In the genomic region with DNA sequence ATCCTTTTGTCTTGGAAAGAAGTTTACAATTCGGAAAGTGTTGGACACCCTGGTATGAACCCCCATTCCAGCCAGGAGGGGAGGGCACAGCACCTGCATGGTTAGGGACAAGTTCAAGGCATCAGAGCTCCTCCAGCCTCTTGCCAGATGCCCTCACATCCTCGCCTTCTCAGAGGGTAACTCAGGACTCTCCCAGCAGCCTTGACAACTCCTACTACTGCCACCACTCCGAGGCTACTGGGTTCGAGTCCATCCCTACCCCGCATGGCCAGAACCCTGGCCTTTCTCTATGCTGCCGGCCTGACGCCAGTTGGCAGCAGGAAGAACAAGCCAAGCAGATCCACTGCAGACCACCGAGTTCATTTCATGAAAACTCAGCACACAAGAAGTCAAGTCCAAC, we compare ENCODE assay signal across 15 cellular contexts.
"Had no signal": no experiment of that assay in that cellular context is flagged by ENCODE, and none has a peak within 500 bp of the region (broad histone marks: within the 10 kb centered on the region; RNA-seq: fewer than 3 reads in every experiment).

No MANE protein-coding gene starts in this region.

- ATAC-seq: activated CD4-positive, alpha-beta T cell treated with anti-CD3 and anti-CD28 coated beads for 36 hours; activated CD8-positive, alpha-beta T cell treated with anti-CD3 and anti-CD28 coated beads, Interleukin-2, amount 10 ng/mL, durations not matched to agents 7 days and 5 days; activated naive CD4-positive, alpha-beta T cell treated with anti-CD3 and anti-CD28 coated beads, Interleukin-2, amount 50 U/mL, for 72 hours; lower lobe of right lung; natural killer cell; psoas muscle; sciatic nerve had no signal

- H3K27ac Mint-ChIP-seq: activated CD4-positive, alpha-beta T cell treated with anti-CD3 and anti-CD28 coated beads for 36 hours; activated CD8-positive, alpha-beta T cell treated with anti-CD3 and anti-CD28 coated beads, Interleukin-2, amount 10 ng/mL, durations not matched to agents 7 days and 5 days; natural killer cell had no signal

- H3K27me3 Mint-ChIP-seq: activated CD4-positive, alpha-beta T cell treated with anti-CD3 and anti-CD28 coated beads for 36 hours had no signal

- H3K27ac ChIP-seq: dorsolateral prefrontal cortex, lower lobe of right lung, psoas muscle, vagina, VCaP had no signal

- H3K4me3 ChIP-seq: dorsolateral prefrontal cortex, esophagus muscularis mucosa, lower lobe of right lung, psoas muscle, vagina had no signal

- DNase-seq: activated CD4-positive, alpha-beta T cell treated with anti-CD3 and anti-CD28 coated beads for 36 hours; activated CD8-positive, alpha-beta memory T cell treated with anti-CD3 and anti-CD28 coated beads, Interleukin-2, amount 50 U/mL, for 48 hours; activated CD8-positive, alpha-beta T cell treated with anti-CD3 and anti-CD28 coated beads, Interleukin-2, amount 10 ng/mL, durations not matched to agents 7 days and 5 days; dorsolateral prefrontal cortex; hypothalamus; lower lobe of right lung; natural killer cell; psoas muscle; stimulated activated CD4-positive, alpha-beta T cell treated with anti-CD3 and anti-CD28 coated beads, Interleukin-12 subunit alpha, Interleukin-12 subunit beta, amount 100 ng/mL, for 4 hours; T1000 had no signal

- H3K27me3 ChIP-seq: dorsolateral prefrontal cortex, esophagus muscularis mucosa, vagina had no signal

- H3K36me3 ChIP-seq: vagina had no signal

- H3K9me3 ChIP-seq: esophagus muscularis mucosa, lower lobe of right lung, psoas muscle, vagina had no signal

- H3K36me3 Mint-ChIP-seq: natural killer cell had no signal

- H3K9me3 Mint-ChIP-seq: activated naive CD4-positive, alpha-beta T cell treated with anti-CD3 and anti-CD28 coated beads, Interleukin-2, amount 50 U/mL, for 72 hours; natural killer cell had no signal

- H3K4me3 Mint-ChIP-seq: activated CD4-positive, alpha-beta T cell treated with anti-CD3 and anti-CD28 coated beads for 36 hours; activated CD8-positive, alpha-beta T cell treated with anti-CD3 and anti-CD28 coated beads, Interleukin-2, amount 10 ng/mL, durations not matched to agents 7 days and 5 days; natural killer cell had no signal
